8 cellular contexts compared by ENCODE assay signal in genomic region chr22:50705219-50705691, GRCh38. TPM values are rescaled to one million over a fixed set of nuclear protein-coding genes. Genes with fewer than 3 reads are reported as not detected.
DNase-seq lines count a peak whose midpoint lies in the region; ATAC-seq, FAIRE-seq and TF ChIP-seq lines count a peak whose summit lies in the region.

No MANE protein-coding gene starts in this region.

- H3K27ac Mint-ChIP-seq in glutamatergic neuron (ENCODE audit: unreplicated experiment): no peak overlapping the region

- H3K36me3 Mint-ChIP-seq in glutamatergic neuron (ENCODE audit: unreplicated experiment): no peaks in the 10 kb centered on the region

- ATAC-seq in pancreas (peak in 3 of 4 donors; percentile 60 to 75 (median 74)), HG02870 (IDR thresholded peaks at IDR 0.05; ENCODE audit: unreplicated experiment) (no peak)

- intact Hi-C loops in pancreas (cut with DNase I): no loop called here

- H3K36me3 ChIP-seq in NT2/D1 (ENCODE audit: insufficient read depth, insufficient read length, low read length) (peaks cover 42% of the 10 kb centered on the region), pancreas (no peaks in the 10 kb centered on the region)

- H3K27me3 ChIP-seq in NT2/D1 (ENCODE audit: insufficient read depth, insufficient read length) (no peaks in the 10 kb centered on the region), pancreas (no peaks in the 10 kb centered on the region)

- TF ChIP-seq CTCF in glutamatergic neuron (IDR thresholded peaks at IDR 0.05; ENCODE audit: partially characterized antibody, unreplicated experiment): no peak
- no peak for TF ChIP-seq CTCF in pancreas (IDR thresholded peaks at IDR 0.05)
- TF ChIP-seq CTCF in D721Med (IDR thresholded peaks at IDR 0.05; ENCODE audit: insufficient read depth, missing control alignments): no peak

- H3K9me3 Mint-ChIP-seq in glutamatergic neuron (ENCODE audit: unreplicated experiment): peaks cover 13% of the 10 kb centered on the region

- no peak overlapping the region for H3K27ac ChIP-seq in pancreas

- H3K27me3 Mint-ChIP-seq in glutamatergic neuron (ENCODE audit: unreplicated experiment): peaks cover 9% of the 10 kb centered on the region

- H3K9me3 ChIP-seq in NT2/D1 (ENCODE audit: insufficient read depth, low read length) (no peaks in the 10 kb centered on the region), pancreas (no peaks in the 10 kb centered on the region)

- 57 to 59% methylated on average over 11 to 23 of the region's 23 CpGs for WGBS in pancreas, 2 donors

- FAIRE-seq in pancreas (lab: Jason Lieb, UNC) (no peak), D721Med (lab: Jason Lieb, UNC) (no peak)

- H3K4me3 Mint-ChIP-seq in glutamatergic neuron (ENCODE audit: unreplicated experiment): no peak overlapping the region

- H3K9ac ChIP-seq in NT2/D1 (ENCODE audit: insufficient read length, low read depth): peak overlapping the region; percentile 21

- peaks cover 11% of the 10 kb centered on the region for H3K4me1 ChIP-seq in NT2/D1 (ENCODE audit: insufficient read depth, insufficient read length)
- H3K4me1 ChIP-seq in pancreas: no peaks in the 10 kb centered on the region

- peak; percentile 88 for DNase-seq in Jurkat, Clone E6-1 (ENCODE audit: low read depth, low spot score)
- peak; percentile 51 for DNase-seq in NT2/D1 (ENCODE audit: low read depth, low spot score)
- peak; percentile 90 for DNase-seq in glutamatergic neuron
- DNase-seq in pancreas: peak in 4 of 6 donors; percentile 26 to 80 (median 50)
- no peak for DNase-seq in GF-D8 (lab: John Stamatoyannopoulos, UW)
- DNase-seq in D721Med (ENCODE audit: insufficient read length, low spot score): no peak
- DNase-seq in activated CD4-positive, alpha-beta T cell treated with anti-CD3 and anti-CD28 coated beads, Interleukin-2, amount 50 U/mL, for 4 hours: no peak

- H3K4me3 ChIP-seq in Jurkat, Clone E6-1 (ENCODE audit: low read length): peak overlapping the region; percentile 64
- no peak overlapping the region for H3K4me3 ChIP-seq in NT2/D1 (ENCODE audit: insufficient read length, low read depth)
- H3K4me3 ChIP-seq in pancreas: no peak overlapping the region

- peaks cover 13% of the 10 kb centered on the region for H3K4me1 Mint-ChIP-seq in glutamatergic neuron (ENCODE audit: low read depth, unreplicated experiment)

RNA-seq across cellular contexts. Expression of gene SHANK3, which starts 32.6 kb away (rescaled TPM):
- 6.3 TPM for polyA plus RNA-seq in Jurkat, Clone E6-1 (2012; ENCODE audit: insufficient read depth, insufficient read length)
- total RNA-seq in glutamatergic neuron (ENCODE audit: unreplicated experiment) (20.4 TPM), pancreas (1 to 10 TPM; 2.7 to 6.1 (median 3.7) TPM)
- polyA plus RNA-seq in pancreas: 10 to 100 TPM; 18.7 to 18.9 TPM

RNA-seq across cellular contexts. Expression of gene ACR, which starts 32.7 kb away (rescaled TPM):
- polyA plus RNA-seq in Jurkat, Clone E6-1 (2012; ENCODE audit: insufficient read depth, insufficient read length): not detected
- total RNA-seq in glutamatergic neuron (ENCODE audit: unreplicated experiment) (not detected), pancreas (under 1 TPM in 1 of 6 donors, not detected in 5; 0.40 TPM)
- polyA plus RNA-seq in pancreas: under 1 TPM; 0.34 to 0.92 TPM

Comparison
In these comparisons a context has a peak if more than half of its experiments do, and no peak if none do; other contexts are left out.
1. DNase-seq: peak in Jurkat, Clone E6-1 (single experiment), NT2/D1 (single experiment), glutamatergic neuron (single experiment) and pancreas (4 of 6); none in GF-D8 (single experiment), D721Med (single experiment) and activated CD4-positive, alpha-beta T cell treated with anti-CD3 and anti-CD28 coated beads, Interleukin-2, amount 50 U/mL, for 4 hours (0 of 2).